2 cellular contexts compared by ENCODE assay signal in the genomic region with DNA sequence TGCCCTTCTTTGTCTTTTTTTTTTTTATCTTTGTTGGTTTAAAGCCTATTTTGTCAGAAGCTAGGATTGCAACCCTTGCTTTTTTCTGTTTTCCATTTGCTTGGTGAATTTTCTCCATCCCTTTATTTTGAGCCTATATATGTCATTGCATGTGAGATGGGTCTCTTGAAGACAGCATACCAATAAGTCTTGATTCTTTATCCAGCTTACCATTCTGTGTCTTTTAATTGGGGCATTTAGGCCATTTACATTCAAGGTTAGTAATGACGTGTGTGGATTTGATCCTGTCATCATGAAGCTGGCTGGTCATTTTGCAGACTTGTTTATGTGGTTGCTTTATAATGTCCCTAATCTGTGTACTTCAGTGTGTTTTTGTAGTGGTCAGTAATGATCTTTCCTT.
A peak's percentile ranks its signal among the peaks of the same experiment; 100 is the strongest.
TF ChIP-seq lines count a peak whose summit lies in the region.

No MANE protein-coding gene starts in this region.

TF ChIP-seq in GM12891, 5 proteins besides CTCF, POLR2A, EP300 and RAD21:
- TF ChIP-seq PAX5 (IDR thresholded peaks at IDR 0.05; ENCODE audit: insufficient read depth, low read length, severe bottlenecking) (no peak), TAF1 (IDR thresholded peaks at IDR 0.05; ENCODE audit: low read depth, low read length) (no peak), POU2F2 (IDR thresholded peaks at IDR 0.05; ENCODE audit: low read depth, low read length) (no peak), POLR2AphosphoS5 (IDR thresholded peaks at IDR 0.05; ENCODE audit: low read depth, low read length) (no peak), SPI1 (IDR thresholded peaks at IDR 0.05; ENCODE audit: low read depth, low read length) (no peak)

TF ChIP-seq in GM12878, 131 proteins besides CTCF, POLR2A, EP300 and RAD21:
- TF ChIP-seq GABPA (IDR thresholded peaks at IDR 0.05; ENCODE audit: low read depth) (no peak), CHD1 (IDR thresholded peaks at IDR 0.05; ENCODE audit: low read depth, low read length) (no peak), SMAD5 (IDR thresholded peaks at IDR 0.05; ENCODE audit: low read depth) (no peak), CEBPB (IDR thresholded peaks at IDR 0.05; ENCODE audit: borderline replicate concordance in 1 of 2, low read depth in 2 of 2, low read length in 2 of 2) (no peak), CBX5 (IDR thresholded peaks at IDR 0.05; ENCODE audit: low read depth) (peak; percentile 53; the same call in 1 of the 2 replicates), ZNF622 (IDR thresholded peaks at IDR 0.05) (no peak)
